In genomic region chr2:135490381-135490780, GRCh38 we compare ENCODE assay signal across 19 cellular contexts.
"Had no signal": no experiment of that assay in that cellular context is flagged by ENCODE, and none has a peak within 500 bp of the region (broad histone marks: within the 10 kb centered on the region; RNA-seq: fewer than 3 reads in every experiment).

No MANE protein-coding gene starts in this region.

- ATAC-seq: activated T-cell treated with anti-CD3 and anti-CD28 coated beads, Interleukin-2, amount 50 U/mL, for 4 hours; left cardiac atrium; mucosa of descending colon; natural killer cell; right lobe of liver had no signal

- H3K27ac ChIP-seq: coronary artery, prostate gland, right lobe of liver, transverse colon had no signal

- H3K36me3 ChIP-seq: prostate gland, right lobe of liver, transverse colon had no signal

- DNase-seq: activated CD4-positive, alpha-beta memory T cell treated with anti-CD3 and anti-CD28 coated beads for 36 hours; activated CD4-positive, alpha-beta T cell treated with anti-CD3 and anti-CD28 coated beads for 1 hour; activated gamma-delta T cell treated with Interleukin-2 at 50 U/mL for 16 hours; activated naive CD8-positive, alpha-beta T cell treated with anti-CD3 and anti-CD28 coated beads, Interleukin-2, amount 10 ng/mL, durations not matched to agents 7 days and 5 days; activated T-cell treated with anti-CD3 and anti-CD28 coated beads, Interleukin-2, amount 50 U/mL, for 4 hours; anterior cingulate cortex; effector CD4-positive, alpha-beta T cell; left cardiac atrium; mucosa of descending colon; natural killer cell; occipital lobe; right lobe of liver; stimulated activated CD4-positive, alpha-beta T cell treated with anti-CD3 and anti-CD28 coated beads, Interleukin-2, amount 100 ng/mL, for 24 hours; stimulated activated naive CD4-positive, alpha-beta T cell; substantia nigra; transverse colon had no signal

- H3K9me3 ChIP-seq: prostate gland, right lobe of liver had no signal

- H3K27me3 ChIP-seq: right lobe of liver, transverse colon had no signal

- H3K4me3 ChIP-seq: coronary artery, lung, mucosa of descending colon, prostate gland, right lobe of liver, transverse colon had no signal

- H3K4me1 ChIP-seq: prostate gland, right lobe of liver, transverse colon had no signal
